22 cellular contexts compared by ENCODE assay signal in the genomic region with DNA sequence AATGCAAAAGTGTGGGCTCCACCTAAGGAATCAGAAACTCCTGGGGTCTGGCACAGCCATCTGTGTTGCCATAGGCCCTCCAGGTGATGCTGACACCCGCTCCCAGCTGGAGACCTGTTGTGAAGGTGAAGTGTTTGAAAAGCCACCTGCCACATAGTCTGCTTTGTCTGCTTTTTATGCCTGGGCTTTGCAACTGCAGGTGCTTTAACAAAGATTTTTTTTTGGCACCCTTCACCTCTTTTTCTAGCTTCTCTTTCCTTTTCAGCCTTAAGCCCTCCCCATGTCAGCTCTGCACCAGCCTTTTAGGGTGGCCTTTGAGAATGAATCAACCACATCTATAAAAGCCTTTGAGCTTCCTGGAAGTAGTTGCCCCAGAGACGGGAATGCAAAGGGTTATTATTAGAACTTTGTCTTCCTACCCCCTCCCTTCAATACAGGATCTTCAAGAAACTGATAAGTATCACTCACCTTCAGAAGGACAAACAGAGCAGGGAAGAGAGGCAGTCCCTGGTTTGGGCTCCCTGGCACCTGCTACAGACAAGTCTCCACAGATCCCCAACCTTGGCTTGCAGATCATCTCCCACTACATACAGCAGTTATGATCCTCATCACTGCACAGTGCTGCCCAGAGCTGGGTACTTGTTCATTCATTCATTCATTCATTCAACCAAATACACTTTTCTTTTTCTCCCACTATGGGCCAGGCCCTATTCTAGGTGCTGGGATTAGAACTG. TPM values are rescaled to one million over a fixed set of nuclear protein-coding genes. Genes with fewer than 3 reads are reported as not detected.
DNase-seq lines count a peak whose midpoint lies in the region; ATAC-seq and TF ChIP-seq lines count a peak whose summit lies in the region.
"Had no signal": no experiment of that assay in that cellular context is flagged by ENCODE, and none has a peak within 500 bp of the region (broad histone marks: within the 10 kb centered on the region; RNA-seq: fewer than 3 reads in every experiment).

No MANE protein-coding gene starts in this region.

- H3K36me3 ChIP-seq in PC-9 (ENCODE audit: low read depth) (no peaks in the 10 kb centered on the region), trophoblast cell (ENCODE audit: control insufficient read depth in 1 of 2, insufficient read depth in 2 of 2, low read length in 2 of 2) (no peaks in the 10 kb centered on the region)
- H3K36me3 ChIP-seq: gastroesophageal sphincter had no signal

- peaks cover 39% of the 10 kb centered on the region for H3K27me3 Mint-ChIP-seq in activated naive CD4-positive, alpha-beta T cell treated with anti-CD3 and anti-CD28 coated beads, Interleukin-2, amount 10 ng/mL, durations not matched to agents 7 days and 5 days

- H3K36me3 Mint-ChIP-seq in activated naive CD4-positive, alpha-beta T cell treated with anti-CD3 and anti-CD28 coated beads, Interleukin-2, amount 10 ng/mL, durations not matched to agents 7 days and 5 days = no peaks in the 10 kb centered on the region
- H3K36me3 Mint-ChIP-seq: brain had no signal

- H3K9ac ChIP-seq in trophoblast cell (ENCODE audit: low read length) = no peak overlapping the region
- H3K9ac ChIP-seq: SK-N-SH had no signal

- H3K79me1 ChIP-seq in trophoblast cell (ENCODE audit: low read length) = no peaks in the 10 kb centered on the region

- H3K4me2 ChIP-seq in PC-9 (peak overlapping the region; percentile 1; the same call in 1 of the 2 replicates), trophoblast cell (ENCODE audit: low read length) (no peak overlapping the region)
- H3K4me2 ChIP-seq: SK-N-SH had no signal

- H3K4ac ChIP-seq in trophoblast cell (ENCODE audit: low read depth, low read length) = no peak overlapping the region

- no peak overlapping the region for H3K14ac ChIP-seq in trophoblast cell (ENCODE audit: low read length)

- no peak overlapping the region for H2BK5ac ChIP-seq in trophoblast cell (ENCODE audit: low read depth, low read length, poor library complexity)

- peak overlapping the region; percentile 30 for H3K23ac ChIP-seq in trophoblast cell (ENCODE audit: low read length)

- CTCF ChIA-PET in activated naive CD4-positive, alpha-beta T cell treated with anti-CD3 and anti-CD28 coated beads, Interleukin-2, amount 10 ng/mL, durations not matched to agents 7 days and 5 days (lab: Charles Lee) = interaction anchor here (0.8 to 2.2 kb wide), 7 partner anchors 21 to 1526 kb away, joined by 3 to 6 read pairs (median 4); no protein-coding TSS in a partner anchor
- CTCF ChIA-PET in PC-9 (lab: Charles Lee) = no interaction called here

- H3K27ac Mint-ChIP-seq in activated naive CD4-positive, alpha-beta T cell treated with anti-CD3 and anti-CD28 coated beads, Interleukin-2, amount 10 ng/mL, durations not matched to agents 7 days and 5 days = peak overlapping the region; percentile 30

- no peak overlapping the region for H4K8ac ChIP-seq in trophoblast cell (ENCODE audit: low read depth, low read length)

- DNase-seq in activated naive CD4-positive, alpha-beta T cell treated with anti-CD3 and anti-CD28 coated beads, Interleukin-2, amount 10 ng/mL, durations not matched to agents 7 days and 5 days = peak; percentile 41
- no peak for DNase-seq in activated naive CD4-positive, alpha-beta T cell (lab: John Stamatoyannopoulos, UW)
- DNase-seq in NCI-H2029 (lab: John Stamatoyannopoulos, UW) = peak; percentile 71
- peak in 1 of 2 experiments; percentile 66 for DNase-seq in PC-9
- DNase-seq in trophoblast cell = no peak
- DNase-seq in NAMALWA (ENCODE audit: low spot score) = no peak
- no peak for DNase-seq in SHP77 (lab: John Stamatoyannopoulos, UW)
- DNase-seq: ACHN; activated CD4-positive, alpha-beta T cell treated with anti-CD3 and anti-CD28 coated beads for 48 hours; H9; Karpas-422; mucosa of descending colon; OCI-M1; SK-N-SH had no signal

- peaks cover 30% of the 10 kb centered on the region for H3K4me1 Mint-ChIP-seq in activated naive CD4-positive, alpha-beta T cell treated with anti-CD3 and anti-CD28 coated beads, Interleukin-2, amount 10 ng/mL, durations not matched to agents 7 days and 5 days

- POLR2A ChIA-PET in PC-9 (lab: Charles Lee; ENCODE audit: unreplicated experiment) = no interaction called here

- intact Hi-C loops in PC-9 (cut with micrococcal nuclease; ENCODE audit: unreplicated experiment) = no loop called here

- H3K27me3 ChIP-seq in PC-9 (ENCODE audit: insufficient read depth, low read depth) (peaks cover 31% of the 10 kb centered on the region), trophoblast cell (ENCODE audit: insufficient read depth, low read length) (no peaks in the 10 kb centered on the region)

- H2BK12ac ChIP-seq in trophoblast cell (ENCODE audit: low read length) = no peak overlapping the region

- no peak for TF ChIP-seq CTCF in PC-9 (conservative IDR thresholded peaks at IDR 0.05)

- H3K18ac ChIP-seq in trophoblast cell (ENCODE audit: low read length) = no peak overlapping the region

- H3K9me3 Mint-ChIP-seq in activated naive CD4-positive, alpha-beta T cell treated with anti-CD3 and anti-CD28 coated beads, Interleukin-2, amount 10 ng/mL, durations not matched to agents 7 days and 5 days = no peaks in the 10 kb centered on the region
- H3K9me3 Mint-ChIP-seq: H9 had no signal

- BruUV-seq in PC-9 (replicated peaks; lab: Mats Ljungman, UMichigan) = no TSS peak

- H3K27ac ChIP-seq in PC-9 (no peak overlapping the region), trophoblast cell (ENCODE audit: low read depth, low read length) (no peak overlapping the region)
- H3K27ac ChIP-seq: epithelial cell of prostate, gastroesophageal sphincter had no signal

- H2BK120ac ChIP-seq in trophoblast cell (ENCODE audit: insufficient read depth, low read length, poor library complexity) = no peak overlapping the region

- H3K4me3 Mint-ChIP-seq in activated naive CD4-positive, alpha-beta T cell treated with anti-CD3 and anti-CD28 coated beads, Interleukin-2, amount 10 ng/mL, durations not matched to agents 7 days and 5 days = no peak overlapping the region
- H3K4me3 Mint-ChIP-seq: brain, H9 had no signal

- H3K79me2 ChIP-seq in PC-9 (ENCODE audit: low read depth) (no peaks in the 10 kb centered on the region), trophoblast cell (ENCODE audit: control insufficient read depth, insufficient read depth, low read length, poor library complexity) (no peaks in the 10 kb centered on the region)

- H2AK5ac ChIP-seq in trophoblast cell (ENCODE audit: low read length) = no peak overlapping the region

- no peaks in the 10 kb centered on the region for H3K9me2 ChIP-seq in PC-9 (ENCODE audit: insufficient read depth)
- H3K9me2 ChIP-seq: SK-N-SH had no signal

- H3K4me3 ChIP-seq in PC-9 (no peak overlapping the region), trophoblast cell (ENCODE audit: low read depth, low read length) (no peak overlapping the region)
- H3K4me3 ChIP-seq: gastroesophageal sphincter, GM12878, mucosa of descending colon had no signal

- ATAC-seq in GM18868 (IDR thresholded peaks at IDR 0.05; ENCODE audit: unreplicated experiment) = no peak
- ATAC-seq: gastroesophageal sphincter, GM12878, mucosa of descending colon had no signal

- H3K4me1 ChIP-seq in PC-9 (replicated peaks; ENCODE audit: insufficient read depth) (peaks cover 22% of the 10 kb centered on the region), trophoblast cell (ENCODE audit: control insufficient read depth in 1 of 2, insufficient read depth in 2 of 2, low read length in 2 of 2) (peaks cover 0 to 6% of the 10 kb centered on the region in 2 experiments)
- H3K4me1 ChIP-seq: gastroesophageal sphincter had no signal

- H2AFZ ChIP-seq in PC-9 (no peak overlapping the region), trophoblast cell (ENCODE audit: insufficient read depth, low read length, poor library complexity) (no peak overlapping the region)

- no peaks in the 10 kb centered on the region for H3F3A ChIP-seq in PC-9 (ENCODE audit: insufficient read depth, low read depth)

- H3K9me3 ChIP-seq in PC-9 (ENCODE audit: insufficient read depth, low read depth) (no peaks in the 10 kb centered on the region), trophoblast cell (ENCODE audit: insufficient read depth, low read depth, low read length) (no peaks in the 10 kb centered on the region)
- H3K9me3 ChIP-seq: gastroesophageal sphincter, mucosa of descending colon, SK-N-SH had no signal

- no peak overlapping the region for H4K12ac ChIP-seq in trophoblast cell (ENCODE audit: low read depth, low read length)

- WGBS in trophoblast cell (ENCODE audit: extremely low coverage, insufficient coverage, insufficient read length) = no CpG with 5 or more reads among the region's 2 CpGs

- no peak overlapping the region for H4K91ac ChIP-seq in trophoblast cell (ENCODE audit: low read depth, low read length)

- H4K20me1 ChIP-seq in PC-9 (ENCODE audit: insufficient read depth) = no peaks in the 10 kb centered on the region

RNA-seq across cellular contexts. Expression of gene PVALB, which starts 8.1 kb away (rescaled TPM):
- total RNA-seq in PC-9 (2021) = not detected in 2 replicates
- 0.11 and 0.40 TPM in 2 replicates for polyA plus RNA-seq in trophoblast cell (2013)
- total RNA-seq: G401, gastroesophageal sphincter, GM12878, mucosa of descending colon, osteoblast, subcutaneous adipose tissue had no signal
- polyA plus RNA-seq: GM12878, SK-N-SH had no signal

RNA-seq across cellular contexts. Expression of gene IFT27, which starts 32.9 kb away (rescaled TPM):
- total RNA-seq in PC-9 (2021) = 74.2 and 84.2 TPM in 2 replicates
- 23.9 and 24.7 TPM in 2 replicates for polyA plus RNA-seq in trophoblast cell (2013)

RNA-seq across cellular contexts. Expression of gene NCF4, which starts 52.0 kb away (rescaled TPM):
- 3.9 and 4.5 TPM in 2 replicates for total RNA-seq in PC-9 (2021)
- polyA plus RNA-seq in trophoblast cell (2013) = 2.3 and 2.9 TPM in 2 replicates
- total RNA-seq: G401, H9 had no signal
- polyA plus RNA-seq: SK-N-SH had no signal

Comparison
In these comparisons a context has a peak if more than half of its experiments do, and no peak if none do; other contexts are left out.
1. DNase-seq: peak in activated naive CD4-positive, alpha-beta T cell treated with anti-CD3 and anti-CD28 coated beads, Interleukin-2, amount 10 ng/mL, durations not matched to agents 7 days and 5 days (single experiment) and NCI-H2029 (single experiment); none in activated naive CD4-positive, alpha-beta T cell (0 of 4), trophoblast cell (0 of 2), NAMALWA (single experiment) and SHP77 (0 of 2).